9 cellular contexts compared by ENCODE assay signal in genomic region chr21:46621457-46622182, GRCh38. TPM values are rescaled to one million over a fixed set of nuclear protein-coding genes. Genes with fewer than 3 reads are reported as not detected.
DNase-seq lines count a peak whose midpoint lies in the region; ATAC-seq and TF ChIP-seq lines count a peak whose summit lies in the region.
"Had no signal": no experiment of that assay in that cellular context is flagged by ENCODE, and none has a peak within 500 bp of the region (broad histone marks: within the 10 kb centered on the region; RNA-seq: fewer than 3 reads in every experiment).

No MANE protein-coding gene starts in this region.

- peak; percentile 51 to 82 for TF ChIP-seq EP300 in tibial nerve (IDR thresholded peaks at IDR 0.05)

- peak overlapping the region; percentile 89 for H3K27ac Mint-ChIP-seq in activated naive CD4-positive, alpha-beta T cell treated with anti-CD3 and anti-CD28 coated beads, Interleukin-2, amount 50 U/mL, for 24 hours

- H3K9me3 ChIP-seq in muscle layer of duodenum (ENCODE audit: control insufficient read depth in 1 of 2, low read length in 2 of 2) (peaks cover 5 to 17% of the 10 kb centered on the region in 2 donors), tibial nerve (peaks cover 0 to 13% (median 2%) of the 10 kb centered on the region in 4 donors), uterus (peaks cover 0 to 4% of the 10 kb centered on the region in 2 donors)

- no peak overlapping the region for H3K4me3 ChIP-seq in muscle layer of duodenum (ENCODE audit: low read depth in 1 of 2, low read length in 2 of 2)
- H3K4me3 ChIP-seq in tibial nerve, result no peak overlapping the region
- no peak overlapping the region for H3K4me3 ChIP-seq in uterus

- DNase-seq in activated naive CD4-positive, alpha-beta T cell treated with anti-CD3 and anti-CD28 coated beads, Interleukin-2, amount 50 U/mL, for 16 hours, result no peak
- DNase-seq in caudate nucleus (lab: John Stamatoyannopoulos, UW) (peak in 57 of 61 donors; percentile 29 to 93 (median 79)), tibial nerve (ENCODE audit: low spot score in 2 of 2) (no peak), amniotic stem cell (lab: John Stamatoyannopoulos, UW) (no peak), uterus (no peak)
- DNase-seq: NCI-H1694 had no signal

- TF ChIP-seq POLR2A in tibial nerve (IDR thresholded peaks at IDR 0.05) (no peak), uterus (IDR thresholded peaks at IDR 0.05) (no peak)

- H3K36me3 ChIP-seq in muscle layer of duodenum (ENCODE audit: control insufficient read depth in 1 of 2, insufficient read depth in 2 of 2, low read length in 2 of 2) (no peaks in the 10 kb centered on the region), tibial nerve (no peaks in the 10 kb centered on the region), uterus (no peaks in the 10 kb centered on the region)

- no peaks in the 10 kb centered on the region for H3K27me3 ChIP-seq in muscle layer of duodenum (ENCODE audit: low read depth, low read length)
- H3K27me3 ChIP-seq in tibial nerve, result no peaks in the 10 kb centered on the region
- no peaks in the 10 kb centered on the region for H3K27me3 ChIP-seq in uterus

- H3K27me3 Mint-ChIP-seq in activated naive CD4-positive, alpha-beta T cell treated with anti-CD3 and anti-CD28 coated beads, Interleukin-2, amount 50 U/mL, for 24 hours, result no peaks in the 10 kb centered on the region

- H3K36me3 Mint-ChIP-seq in activated naive CD4-positive, alpha-beta T cell treated with anti-CD3 and anti-CD28 coated beads, Interleukin-2, amount 50 U/mL, for 24 hours, result no peaks in the 10 kb centered on the region

- H3K4me1 Mint-ChIP-seq in activated naive CD4-positive, alpha-beta T cell treated with anti-CD3 and anti-CD28 coated beads, Interleukin-2, amount 50 U/mL, for 24 hours, result peaks cover 56% of the 10 kb centered on the region

- H3K4me3 Mint-ChIP-seq in activated naive CD4-positive, alpha-beta T cell treated with anti-CD3 and anti-CD28 coated beads, Interleukin-2, amount 50 U/mL, for 24 hours, result peak overlapping the region; percentile 59

- H3K9me3 Mint-ChIP-seq in activated naive CD4-positive, alpha-beta T cell treated with anti-CD3 and anti-CD28 coated beads, Interleukin-2, amount 50 U/mL, for 24 hours, result peaks cover 5% of the 10 kb centered on the region

- 44 to 60% methylated on average over 9 of the region's 9 CpGs for WGBS in tibial nerve, 2 donors

- H3K4me1 ChIP-seq in muscle layer of duodenum (ENCODE audit: control insufficient read depth in 1 of 2, insufficient read depth in 2 of 2, low read length in 2 of 2), result peaks cover 0 to 10% of the 10 kb centered on the region in 2 donors
- peaks cover 0 to 59% (median 25%) of the 10 kb centered on the region in 4 donors for H3K4me1 ChIP-seq in tibial nerve
- H3K4me1 ChIP-seq in uterus, result no peaks in the 10 kb centered on the region

- TF ChIP-seq CTCF in tibial nerve (IDR thresholded peaks at IDR 0.05) (no peak), uterus (IDR thresholded peaks at IDR 0.05) (no peak)

- intact Hi-C loops in uterus (cut with DNase I; ENCODE audit: low total_unique reads), result no loop called here

- no peak for ATAC-seq in GM21723 (IDR thresholded peaks at IDR 0.05; ENCODE audit: unreplicated experiment)

- H3K27ac ChIP-seq in caudate nucleus (ENCODE audit: low read depth, low read length) (peak overlapping the region; percentile 95), muscle layer of duodenum (ENCODE audit: low read length) (peak overlapping the region; percentile 61), tibial nerve (peak overlapping the region; percentile 33 to 94 (median 61)), uterus (no peak overlapping the region)

RNA-seq across cellular contexts. Expression of gene PRMT2, which starts 13.9 kb away (rescaled TPM):
- total RNA-seq in tibial nerve (100 to 1,000 TPM; 104 to 132 (median 115) TPM), uterus (100 to 1,000 TPM in 1 of 4 donors, 10 to 100 TPM in 3; 45.6 to 171 (median 76.4) TPM)

RNA-seq across cellular contexts. Expression of gene S100B, which starts 16.7 kb away (rescaled TPM):
- 1,000 to 10,000 TPM in 1 of 4 donors, 100 to 1,000 TPM in 3; 260 to 1,153 (median 828) TPM for total RNA-seq in tibial nerve
- total RNA-seq in uterus, result 10 to 100 TPM in 1 of 4 donors, 1 to 10 TPM in 1, not detected in 2; 1.8 to 18.2 TPM

Comparison
In these comparisons a context has a peak if more than half of its experiments do, and no peak if none do; other contexts are left out.
1. DNase-seq: peak in caudate nucleus (57 of 61); none in activated naive CD4-positive, alpha-beta T cell treated with anti-CD3 and anti-CD28 coated beads, Interleukin-2, amount 50 U/mL, for 16 hours (single experiment), tibial nerve (0 of 2), amniotic stem cell (single experiment) and uterus (0 of 2).
2. H3K27ac ChIP-seq: peak in caudate nucleus (single experiment), muscle layer of duodenum (single experiment) and tibial nerve (4 of 4); none in uterus (0 of 2).
3. RNA of gene S100B, which starts 16.7 kb away (total RNA-seq): 260 to 1,153 TPM in tibial nerve; 1.8 to 18.2 TPM in uterus; every median in the first group is over 10 times any median in the second.